19 cellular contexts compared by ENCODE assay signal in genomic region chr22:35325209-35325608, GRCh38. TPM values are rescaled to one million over a fixed set of nuclear protein-coding genes. Genes with fewer than 3 reads are reported as not detected.
DNase-seq lines count a peak whose midpoint lies in the region; ATAC-seq, FAIRE-seq and TF ChIP-seq lines count a peak whose summit lies in the region.
"Had no signal": no experiment of that assay in that cellular context is flagged by ENCODE, and none has a peak within 500 bp of the region (broad histone marks: within the 10 kb centered on the region; RNA-seq: fewer than 3 reads in every experiment).

No MANE protein-coding gene starts in this region.

- H3K4me3 ChIP-seq in A549 = no peak overlapping the region
- no peak overlapping the region for H3K4me3 ChIP-seq in suprapubic skin
- H3K4me3 ChIP-seq: GM23248 had no signal

- CTCF ChIA-PET in A549 (lab: Yijun Ruan, JAX) = no interaction called here

- WGBS in A549 (ENCODE audit: missing lambda C conversion rate) = 92% methylated on average over 5 of the region's 5 CpGs
- WGBS in suprapubic skin = 91% methylated on average over 5 of the region's 5 CpGs

- no peaks in the 10 kb centered on the region for H3K27me3 ChIP-seq in suprapubic skin

- H3K4me3 Mint-ChIP-seq in T-helper 17 cell = peak overlapping the region; percentile 25
- peak overlapping the region; percentile 12 for H3K4me3 Mint-ChIP-seq in endothelial cell (ENCODE audit: unreplicated experiment)
- H3K4me3 Mint-ChIP-seq: CD4-positive, CD25-positive, alpha-beta regulatory T cell; CD8-positive, alpha-beta T cell had no signal

- FAIRE-seq in A549 (lab: Jason Lieb, UNC) = no peak
- FAIRE-seq: G401.6, GM12892, H1 had no signal

- H3K4me1 Mint-ChIP-seq in T-helper 17 cell (peaks cover 10% of the 10 kb centered on the region), endothelial cell (ENCODE audit: unreplicated experiment) (no peaks in the 10 kb centered on the region)

- TF ChIP-seq EP300 in A549 (IDR thresholded peaks at IDR 0.05) (no peak), suprapubic skin (IDR thresholded peaks at IDR 0.05) (no peak)

- no peaks in the 10 kb centered on the region for H3K27me3 Mint-ChIP-seq in T-helper 17 cell
- H3K27me3 Mint-ChIP-seq in endothelial cell (ENCODE audit: unreplicated experiment) = peaks cover 7% of the 10 kb centered on the region
- H3K27me3 Mint-ChIP-seq: CD4-positive, CD25-positive, alpha-beta regulatory T cell had no signal

- H3K27ac ChIP-seq in A549 (no peak overlapping the region), suprapubic skin (no peak overlapping the region)
- H3K27ac ChIP-seq: C4-2B, GM23248 had no signal

- H3K4me1 ChIP-seq in A549 = no peaks in the 10 kb centered on the region
- H3K4me1 ChIP-seq in suprapubic skin = peaks cover 6% of the 10 kb centered on the region
- H3K4me1 ChIP-seq: Caco-2 had no signal

- H3K36me3 Mint-ChIP-seq in T-helper 17 cell (ENCODE audit: low read depth) = peaks cover 4% of the 10 kb centered on the region
- peaks cover 26% of the 10 kb centered on the region for H3K36me3 Mint-ChIP-seq in endothelial cell (ENCODE audit: low read depth, unreplicated experiment)

- DNase-seq in A549 (ENCODE audit: low read depth in 1 of 2, low spot score in 1 of 2) = no peak
- no peak for DNase-seq in T-helper 17 cell
- DNase-seq in endothelial cell (ENCODE audit: low spot score) = no peak
- DNase-seq in suprapubic skin (ENCODE audit: low spot score in 2 of 2) = no peak
- DNase-seq: 8988T; Caco-2; CD4-positive, CD25-positive, alpha-beta regulatory T cell; CD8-positive, alpha-beta T cell; DMS153; DND-41; GM23248; H7; HCEC 1CT had no signal

- no peak overlapping the region for H3K4me2 ChIP-seq in A549

- peaks cover 83% of the 10 kb centered on the region for H3K36me3 ChIP-seq in suprapubic skin

- TF ChIP-seq RAD21 in A549 (conservative IDR thresholded peaks at IDR 0.05 in 1 of 2, IDR thresholded peaks at IDR 0.05 in 1 of 2) = no peak

- TF ChIP-seq CTCF in A549 (IDR thresholded peaks at IDR 0.05) (no peak), endothelial cell (IDR thresholded peaks at IDR 0.05; ENCODE audit: unreplicated experiment) (no peak), suprapubic skin (IDR thresholded peaks at IDR 0.05) (no peak)

- POLR2A ChIA-PET in A549 (lab: Yijun Ruan, JAX) = no interaction called here

- no peaks in the 10 kb centered on the region for H3K9me3 Mint-ChIP-seq in endothelial cell (ENCODE audit: unreplicated experiment)
- H3K9me3 Mint-ChIP-seq: CD4-positive, CD25-positive, alpha-beta regulatory T cell; CD8-positive, alpha-beta T cell had no signal

- no peak for ATAC-seq in A549
- ATAC-seq in T-helper 17 cell = no peak
- ATAC-seq in HG02970 (IDR thresholded peaks at IDR 0.05; ENCODE audit: low FRiP score, unreplicated experiment) = no peak
- ATAC-seq in GM18873 (IDR thresholded peaks at IDR 0.05; ENCODE audit: low FRiP score, unreplicated experiment) = no peak
- ATAC-seq: CD8-positive, alpha-beta T cell had no signal

- no peaks in the 10 kb centered on the region for H3K9me3 ChIP-seq in A549
- no peaks in the 10 kb centered on the region for H3K9me3 ChIP-seq in T-helper 17 cell (ENCODE audit: control insufficient read depth, low read length, poor library complexity, severe bottlenecking)
- H3K9me3 ChIP-seq in suprapubic skin = no peaks in the 10 kb centered on the region
- H3K9me3 ChIP-seq: Caco-2 had no signal

- H3K27ac Mint-ChIP-seq in T-helper 17 cell = no peak overlapping the region
- no peak overlapping the region for H3K27ac Mint-ChIP-seq in endothelial cell (ENCODE audit: unreplicated experiment)
- H3K27ac Mint-ChIP-seq: CD4-positive, CD25-positive, alpha-beta regulatory T cell; CD8-positive, alpha-beta T cell had no signal

- TF ChIP-seq POLR2A in A549 (IDR thresholded peaks at IDR 0.05; ENCODE audit: low read length) (no peak), suprapubic skin (IDR thresholded peaks at IDR 0.05) (no peak)

TF ChIP-seq in A549, 52 proteins besides CTCF, POLR2A, EP300 and RAD21:
- TF ChIP-seq, protein P1, sequence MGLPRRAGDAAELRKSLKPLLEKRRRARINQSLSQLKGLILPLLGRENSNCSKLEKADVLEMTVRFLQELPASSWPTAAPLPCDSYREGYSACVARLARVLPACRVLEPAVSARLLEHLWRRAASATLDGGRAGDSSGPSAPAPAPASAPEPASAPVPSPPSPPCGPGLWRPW (IDR thresholded peaks at IDR 0.05) = no peak
- TF ChIP-seq SMC3 (IDR thresholded peaks at IDR 0.05) (no peak), MAFK (IDR thresholded peaks at IDR 0.05; ENCODE audit: partially characterized antibody) (peak; percentile 32), HOXB13 (CRISPR knock-in tag; IDR thresholded peaks at IDR 0.05; ENCODE audit: low read depth) (no peak), FOXS1 (CRISPR knock-in tag; IDR thresholded peaks at IDR 0.05) (no peak)

RNA-seq across cellular contexts. Expression of gene TOM1, which starts 25.5 kb away (rescaled TPM):
- polyA plus RNA-seq in A549 (2011; rRNA removed) = 16.6 and 26.2 TPM in 2 replicates
- polyA plus RNA-seq in A549 (2012; cell fraction: cytosol; rRNA removed) = 15.6 and 17.9 TPM in 2 replicates
- 22.7 and 27.2 TPM in 2 replicates for polyA plus RNA-seq in A549 (2012; cell fraction: nucleus; rRNA removed)
- 11.4 to 16.4 TPM (median 14.5 TPM) in 3 replicates for polyA plus RNA-seq in A549 (2017; fragmentation: RNase III; extraction: RNeasy Plus Mini Kit Qiagen cat#74134 plus additional on column Dnase treatment)
- 56.9 and 61.5 TPM in 2 replicates for polyA minus RNA-seq in A549 (2011; rRNA and poly(A)+ RNA removed)
- total RNA-seq in T-helper 17 cell = 100 to 1,000 TPM; 166 to 178 TPM
- 32.0 TPM for total RNA-seq in endothelial cell (ENCODE audit: unreplicated experiment)
- 100 to 1,000 TPM; 105 to 279 (median 130) TPM for total RNA-seq in suprapubic skin

RNA-seq across cellular contexts. Expression of gene HMOX1, which starts 55.7 kb away (rescaled TPM):
- polyA plus RNA-seq in A549 (2011; rRNA removed) (97.7 and 129 TPM in 2 replicates), A549 (2017; fragmentation: RNase III; extraction: RNeasy Plus Mini Kit Qiagen cat#74134 plus additional on column Dnase treatment) (374 to 506 TPM (median 426 TPM) in 3 replicates)
- 295 and 372 TPM in 2 replicates for polyA plus RNA-seq in A549 (2012; cell fraction: cytosol; rRNA removed)
- 385 and 449 TPM in 2 replicates for polyA plus RNA-seq in A549 (2012; cell fraction: nucleus; rRNA removed)
- polyA minus RNA-seq in A549 (2011; rRNA and poly(A)+ RNA removed) = 71.2 and 79.3 TPM in 2 replicates
- total RNA-seq in T-helper 17 cell (1 to 10 TPM; 1.1 to 3.0 TPM), endothelial cell (ENCODE audit: unreplicated experiment) (17.5 TPM), suprapubic skin (10 to 100 TPM; 13.6 to 95.7 (median 61.8) TPM)
- total RNA-seq: CD4-positive, CD25-positive, alpha-beta regulatory T cell had no signal
